10 cellular contexts compared by ENCODE assay signal in the genomic region with DNA sequence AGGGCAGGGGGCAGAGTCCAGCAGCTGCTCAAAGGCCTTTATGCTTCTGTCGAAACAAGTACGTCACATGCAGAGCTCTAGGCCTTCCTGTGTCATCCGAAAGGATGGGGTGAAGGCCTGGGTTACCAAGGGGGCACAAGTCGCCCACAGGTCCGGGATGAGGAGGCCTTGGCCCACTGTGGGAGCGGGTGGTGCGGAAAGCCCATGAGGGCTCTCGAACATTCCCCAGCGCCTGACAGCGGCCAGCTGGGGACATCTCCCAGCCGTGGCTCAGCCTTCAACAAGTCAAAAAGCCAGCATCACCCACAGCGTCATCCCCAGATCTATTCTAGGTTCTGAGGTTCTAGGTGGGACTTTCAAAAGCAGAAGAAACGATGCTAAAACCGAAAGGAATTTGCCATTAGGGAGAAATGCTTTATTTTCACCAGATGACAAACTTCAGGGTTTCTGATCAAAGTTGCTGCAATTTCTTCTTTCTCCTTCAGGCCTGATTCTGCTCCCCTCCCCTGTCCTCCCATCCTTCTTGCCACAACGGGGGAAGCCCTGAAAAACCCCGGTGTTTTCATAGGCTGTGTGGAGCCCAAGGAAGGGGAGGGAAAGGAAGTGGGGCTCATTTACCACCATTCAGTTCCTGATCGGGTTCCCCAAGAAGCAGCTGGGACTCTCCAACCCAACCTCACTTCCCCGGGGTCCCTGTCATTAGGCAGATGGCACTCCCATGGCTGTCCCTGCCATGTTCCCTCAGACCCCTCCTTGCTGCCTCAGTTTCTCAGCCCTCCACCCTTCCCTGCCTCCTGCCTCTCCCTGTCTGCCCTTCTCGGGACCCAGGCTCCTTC. TPM values are rescaled to one million over a fixed set of nuclear protein-coding genes. Genes with fewer than 3 reads are reported as not detected.
A peak's percentile ranks its signal among the peaks of the same experiment; 100 is the strongest.
DNase-seq lines count a peak whose midpoint lies in the region; ATAC-seq lines count a peak whose summit lies in the region.
"Had no signal": no experiment of that assay in that cellular context is flagged by ENCODE, and none has a peak within 500 bp of the region (broad histone marks: within the 10 kb centered on the region; RNA-seq: fewer than 3 reads in every experiment).

No MANE protein-coding gene starts in this region.

- CTCF ChIA-PET in activated CD4-positive, alpha-beta T cell treated with anti-CD3 and anti-CD28 coated beads for 36 hours (lab: Charles Lee): no interaction called here

- H3K36me3 Mint-ChIP-seq in activated CD4-positive, alpha-beta T cell treated with anti-CD3 and anti-CD28 coated beads for 36 hours (ENCODE audit: low read depth): peaks cover 28% of the 10 kb centered on the region
- peaks cover 30% of the 10 kb centered on the region for H3K36me3 Mint-ChIP-seq in stimulated activated naive CD8-positive, alpha-beta T cell treated with anti-CD3 and anti-CD28 coated beads, Interleukin-15, Interleukin-2, amounts not matched to agents 100 ng/mL and 50 ng/mL, for 24 hours (ENCODE audit: low read depth)

- ATAC-seq in activated CD4-positive, alpha-beta T cell treated with anti-CD3 and anti-CD28 coated beads for 36 hours: peak; percentile 45
- peak; percentile 61 for ATAC-seq in HG02798 (IDR thresholded peaks at IDR 0.05; ENCODE audit: poor library complexity, unreplicated experiment)
- ATAC-seq in Right ventricle myocardium inferior: no peak

- DNase-seq in activated CD4-positive, alpha-beta T cell treated with anti-CD3 and anti-CD28 coated beads for 36 hours: peak; percentile 20
- no peak for DNase-seq in activated CD4-positive, alpha-beta T cell treated with anti-CD3 and anti-CD28 coated beads for 4 hours
- peak; percentile 81 for DNase-seq in SW480 (ENCODE audit: low spot score)
- no peak for DNase-seq in foreskin melanocyte
- DNase-seq in Right ventricle myocardium inferior (ENCODE audit: missing footprints): no peak
- no peak for DNase-seq in glomerular visceral epithelial cell (ENCODE audit: extremely low spot score)
- DNase-seq: 8988T had no signal

- no peaks in the 10 kb centered on the region for H3K27me3 Mint-ChIP-seq in activated CD4-positive, alpha-beta T cell treated with anti-CD3 and anti-CD28 coated beads for 36 hours
- H3K27me3 Mint-ChIP-seq in stimulated activated naive CD8-positive, alpha-beta T cell treated with anti-CD3 and anti-CD28 coated beads, Interleukin-15, Interleukin-2, amounts not matched to agents 100 ng/mL and 50 ng/mL, for 24 hours: no peaks in the 10 kb centered on the region

- H3K9me3 Mint-ChIP-seq in activated CD4-positive, alpha-beta T cell treated with anti-CD3 and anti-CD28 coated beads for 36 hours (ENCODE audit: low read depth): peaks cover 21% of the 10 kb centered on the region
- H3K9me3 Mint-ChIP-seq in stimulated activated naive CD8-positive, alpha-beta T cell treated with anti-CD3 and anti-CD28 coated beads, Interleukin-15, Interleukin-2, amounts not matched to agents 100 ng/mL and 50 ng/mL, for 24 hours: peaks cover 13% of the 10 kb centered on the region

- no peak overlapping the region for H3K4me3 Mint-ChIP-seq in activated CD4-positive, alpha-beta T cell treated with anti-CD3 and anti-CD28 coated beads for 36 hours
- peak overlapping the region; percentile 3 for H3K4me3 Mint-ChIP-seq in stimulated activated naive CD8-positive, alpha-beta T cell treated with anti-CD3 and anti-CD28 coated beads, Interleukin-15, Interleukin-2, amounts not matched to agents 100 ng/mL and 50 ng/mL, for 24 hours
- H3K4me3 Mint-ChIP-seq: mesothelial cell of epicardium had no signal

- H3K27ac Mint-ChIP-seq in activated CD4-positive, alpha-beta T cell treated with anti-CD3 and anti-CD28 coated beads for 36 hours: peak overlapping the region; percentile 12
- H3K27ac Mint-ChIP-seq in stimulated activated naive CD8-positive, alpha-beta T cell treated with anti-CD3 and anti-CD28 coated beads, Interleukin-15, Interleukin-2, amounts not matched to agents 100 ng/mL and 50 ng/mL, for 24 hours: peak overlapping the region; percentile 77
- H3K27ac Mint-ChIP-seq: mesothelial cell of epicardium had no signal

- POLR2A ChIA-PET in activated CD4-positive, alpha-beta T cell treated with anti-CD3 and anti-CD28 coated beads for 36 hours (lab: Charles Lee): interaction anchor here (0.6 kb wide), 1 partner anchor 125 kb away, joined by 3 read pairs; no protein-coding TSS in a partner anchor

- intact Hi-C loops in activated CD4-positive, alpha-beta T cell treated with anti-CD3 and anti-CD28 coated beads for 36 hours (cut with DNase I, micrococcal nuclease): no loop called here
- intact Hi-C loops in Right ventricle myocardium inferior (cut with DNase I): no loop called here

- H3K4me1 Mint-ChIP-seq in activated CD4-positive, alpha-beta T cell treated with anti-CD3 and anti-CD28 coated beads for 36 hours: peaks cover 40% of the 10 kb centered on the region
- H3K4me1 Mint-ChIP-seq in stimulated activated naive CD8-positive, alpha-beta T cell treated with anti-CD3 and anti-CD28 coated beads, Interleukin-15, Interleukin-2, amounts not matched to agents 100 ng/mL and 50 ng/mL, for 24 hours (ENCODE audit: low read depth): peaks cover 60% of the 10 kb centered on the region

RNA-seq across cellular contexts. Expression of gene GPR137B, which starts 17.6 kb away (rescaled TPM):
- 1 to 10 TPM; 5.0 to 5.6 TPM for total RNA-seq in activated CD4-positive, alpha-beta T cell treated with anti-CD3 and anti-CD28 coated beads for 36 hours
- total RNA-seq in Right ventricle myocardium inferior: 32.0 TPM

Comparison
In these comparisons a context has a peak if more than half of its experiments do, and no peak if none do; other contexts are left out.
1. DNase-seq: peak in activated CD4-positive, alpha-beta T cell treated with anti-CD3 and anti-CD28 coated beads for 36 hours (single experiment) and SW480 (single experiment); none in activated CD4-positive, alpha-beta T cell treated with anti-CD3 and anti-CD28 coated beads for 4 hours (0 of 2), foreskin melanocyte (single experiment), Right ventricle myocardium inferior (single experiment) and glomerular visceral epithelial cell (single experiment).